In genomic region chr1:231020139-231020601, GRCh38 we compare ENCODE assay signal across 1 cellular context.
TF ChIP-seq lines count a peak whose summit lies in the region.

No MANE protein-coding gene starts in this region.

TF ChIP-seq in K562, 482 proteins besides CTCF, POLR2A, EP300 and RAD21:
- TF ChIP-seq KAT8 (IDR thresholded peaks at IDR 0.05; ENCODE audit: low read depth) = no peak
- TF ChIP-seq SPI1 (IDR thresholded peaks at IDR 0.05; ENCODE audit: borderline replicate concordance, low read depth, low read length) = 0 out of 2 replicates have a peak, but pooled peaks have one; percentile 2
- TF ChIP-seq TEAD1 (CRISPR knock-in tag; IDR thresholded peaks at IDR 0.05) = peak in 1 of 2 experiments; percentile 74; a peak in 1 of 4 replicates
- no peak for TF ChIP-seq TEAD4 (IDR thresholded peaks at IDR 0.05; ENCODE audit: low read length)
- TF ChIP-seq TEAD4 (CRISPR knock-in tag; IDR thresholded peaks at IDR 0.05; ENCODE audit: borderline replicate concordance) = 0 out of 2 replicates have a peak, but pooled peaks have one; percentile 10
